In the genomic region with DNA sequence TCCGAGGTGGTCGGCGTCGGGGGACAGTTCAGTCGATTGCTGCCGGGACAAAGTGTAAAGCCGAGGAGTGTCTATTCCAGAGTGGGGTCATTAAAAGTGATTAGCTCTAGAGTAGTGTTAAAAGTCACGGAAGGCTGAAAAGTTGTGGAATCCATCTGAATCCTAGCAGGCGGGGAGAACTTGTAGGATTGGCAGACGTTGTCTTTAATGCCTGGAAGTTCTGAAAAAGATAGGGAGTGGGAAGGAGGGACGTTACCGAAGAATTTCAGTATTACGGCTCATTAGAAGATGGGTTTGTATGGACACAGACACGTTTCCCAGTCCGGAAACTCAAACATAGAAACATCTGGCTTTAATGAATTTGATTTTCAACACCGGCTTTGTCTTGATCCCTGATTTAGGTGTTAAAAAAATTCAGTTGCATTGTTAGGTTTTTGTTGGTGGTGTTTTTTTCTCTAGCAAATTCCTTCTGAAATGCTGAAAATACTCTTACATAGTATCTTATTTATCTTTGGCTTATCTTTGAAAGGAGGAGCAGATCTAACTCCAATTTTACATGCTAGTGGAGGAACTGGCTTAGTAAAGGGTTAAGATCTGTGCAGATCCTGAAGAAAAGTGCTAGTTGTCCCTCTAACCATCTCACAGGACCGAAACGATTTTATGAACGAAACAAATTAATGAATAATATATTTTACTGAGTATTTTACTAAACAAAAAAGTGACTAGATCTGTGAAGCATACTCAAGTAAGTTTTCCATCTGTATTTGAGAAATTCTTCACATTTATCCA, we compare ENCODE assay signal across 8 cellular contexts. TPM values are rescaled to one million over a fixed set of nuclear protein-coding genes. Genes with fewer than 3 reads are reported as not detected.
DNase-seq lines count a peak whose midpoint lies in the region; ATAC-seq, FAIRE-seq and TF ChIP-seq lines count a peak whose summit lies in the region.

No MANE protein-coding gene starts in this region.

- no peak for TF ChIP-seq CTCF in astrocyte (IDR thresholded peaks at IDR 0.05; ENCODE audit: insufficient read depth, low read depth, low read length)
- no peak for TF ChIP-seq CTCF in spleen (IDR thresholded peaks at IDR 0.05 in 8 of 11, conservative IDR thresholded peaks at IDR 0.05 in 3 of 11)

- no peak for ATAC-seq in GM18520 (IDR thresholded peaks at IDR 0.05; ENCODE audit: unreplicated experiment)

- H3K4me3 ChIP-seq in astrocyte (ENCODE audit: insufficient read depth, low read depth, low read length) (peak overlapping the region; percentile 98), spleen (peak overlapping the region; percentile 57 to 90 (median 74))

- H3K4me2 ChIP-seq in astrocyte (ENCODE audit: low read length), result peak overlapping the region; percentile 92

- peaks cover 28% of the 10 kb centered on the region for H3K4me1 Mint-ChIP-seq in astrocyte (ENCODE audit: low read depth, unreplicated experiment)

- peak overlapping the region; percentile 98 for H3K4me3 Mint-ChIP-seq in astrocyte (ENCODE audit: unreplicated experiment)

- H3K27ac Mint-ChIP-seq in astrocyte (ENCODE audit: unreplicated experiment), result peak overlapping the region; percentile 93

- in situ Hi-C loops in KBM-7 (cut with MboI; ENCODE audit: low pct_unique_long_range_greater_than_20kb, low sequenced_read_pairs), result no loop called here

- no peaks in the 10 kb centered on the region for H3K27me3 Mint-ChIP-seq in astrocyte (ENCODE audit: low read depth, unreplicated experiment)

- intact Hi-C loops in spleen (cut with DNase I; ENCODE audit: low total_unique reads), result no loop called here

- no peak for FAIRE-seq in astrocyte (lab: Jason Lieb, UNC)

- H3K36me3 Mint-ChIP-seq in astrocyte (ENCODE audit: low read depth, unreplicated experiment), result no peaks in the 10 kb centered on the region

- H3K9ac ChIP-seq in astrocyte (ENCODE audit: low read length), result peak overlapping the region; percentile 100

- H3K9me3 Mint-ChIP-seq in astrocyte (ENCODE audit: unreplicated experiment), result no peaks in the 10 kb centered on the region

- H4K20me1 ChIP-seq in astrocyte (ENCODE audit: insufficient read depth, low read length), result peaks cover 40% of the 10 kb centered on the region

- DNase-seq in EL, result peak; percentile 47
- peak; percentile 32 for DNase-seq in KBM-7
- peak; percentile 25 for DNase-seq in astrocyte (ENCODE audit: low read depth)
- peak; percentile 11 for DNase-seq in iPS-NIHi7 (ENCODE audit: extremely low spot score)
- DNase-seq in spleen, result no peak
- DNase-seq in NCI-H524 treated with DMSO at 0.1 percent for 48 hours (lab: John Stamatoyannopoulos, UW), result no peak
- no peak for DNase-seq in NCI-H2107 treated with DMSO at 0.1 percent for 48 hours (lab: John Stamatoyannopoulos, UW; ENCODE audit: unreplicated experiment)

- H3K36me3 ChIP-seq in astrocyte (ENCODE audit: insufficient read depth, low read length), result no peaks in the 10 kb centered on the region
- peaks cover 0 to 10% (median 0%) of the 10 kb centered on the region in 6 donors for H3K36me3 ChIP-seq in spleen

- 5 to 6% (median 6%) methylated on average over 19 of the region's 19 CpGs for WGBS in spleen, 5 donors

- no peak for TF ChIP-seq POLR2A in spleen (IDR thresholded peaks at IDR 0.05)

- H3K4me1 ChIP-seq in astrocyte (ENCODE audit: insufficient read depth, low read length) (peaks cover 12% of the 10 kb centered on the region), spleen (peaks cover 22 to 71% (median 57%) of the 10 kb centered on the region in 6 donors)

- no peaks in the 10 kb centered on the region for H3K9me3 ChIP-seq in astrocyte (ENCODE audit: insufficient read depth, low read depth, low read length)
- no peaks in the 10 kb centered on the region for H3K9me3 ChIP-seq in spleen

- H3K27ac ChIP-seq in astrocyte (ENCODE audit: low read depth, low read length) (peak overlapping the region; percentile 99), spleen (peak overlapping the region; percentile 92 to 97 (median 96))

- peak overlapping the region; percentile 99 for H2AFZ ChIP-seq in astrocyte (ENCODE audit: low read depth, low read length)

- H3K27me3 ChIP-seq in astrocyte (ENCODE audit: insufficient read depth, low read length), result no peaks in the 10 kb centered on the region
- H3K27me3 ChIP-seq in spleen (replicated peaks in 1 of 7), result no peaks in the 10 kb centered on the region

- peaks cover 64% of the 10 kb centered on the region for H3K79me2 ChIP-seq in astrocyte (ENCODE audit: insufficient read depth, low read length)

RNA-seq across cellular contexts. Expression of gene MKLN1, which starts 0.9 kb away (rescaled TPM):
- total RNA-seq in astrocyte, result 48.0 and 50.3 TPM in 2 replicates
- total RNA-seq in spleen, result 10 to 100 TPM; 47.6 to 87.4 (median 77.6) TPM
- polyA plus RNA-seq in spleen, result 1 to 10 TPM; 7.1 to 9.2 (median 8.2) TPM

Comparison
In these comparisons a context has a peak if more than half of its experiments do, and no peak if none do; other contexts are left out.
1. DNase-seq: peak in EL (single experiment), KBM-7 (single experiment), astrocyte (single experiment) and iPS-NIHi7 (single experiment); none in spleen (single experiment), NCI-H524 treated with DMSO at 0.1 percent for 48 hours (single experiment) and NCI-H2107 treated with DMSO at 0.1 percent for 48 hours (single experiment).